Comparison of ENCODE assay signal across 34 cellular contexts in the genomic region with DNA sequence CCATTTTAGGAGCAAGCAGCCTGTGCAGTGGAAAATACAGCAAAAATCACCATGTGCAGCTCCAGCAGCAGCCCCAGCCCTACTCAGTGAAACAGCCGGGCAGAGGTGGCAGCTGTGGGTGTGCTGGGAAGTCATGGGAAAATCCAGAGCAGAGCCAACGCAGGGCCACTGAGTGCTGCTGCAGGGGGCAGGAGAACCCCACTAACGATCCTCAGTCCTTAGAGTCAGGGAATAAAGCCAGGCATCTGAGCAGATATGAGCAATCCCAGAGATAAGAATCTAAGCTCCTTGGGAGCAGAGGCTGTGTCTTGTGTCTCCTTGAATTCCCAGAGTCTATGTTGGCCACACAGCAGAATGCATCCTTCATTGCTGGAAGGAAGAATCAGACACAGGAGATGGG.
DNase-seq lines count a peak whose midpoint lies in the region; ATAC-seq, FAIRE-seq and TF ChIP-seq lines count a peak whose summit lies in the region.
"Had no signal": no experiment of that assay in that cellular context is flagged by ENCODE, and none has a peak within 500 bp of the region (broad histone marks: within the 10 kb centered on the region; RNA-seq: fewer than 3 reads in every experiment).

No MANE protein-coding gene starts in this region.

- no peaks in the 10 kb centered on the region for H3K36me3 Mint-ChIP-seq in astrocyte (ENCODE audit: low read depth, unreplicated experiment)
- H3K36me3 Mint-ChIP-seq in stimulated activated effector memory CD8-positive, alpha-beta T cell treated with anti-CD3 and anti-CD28 coated beads, Interleukin-12 subunit alpha, Interleukin-12 subunit beta, amount 100 ng/mL, for 72 hours = no peaks in the 10 kb centered on the region
- H3K36me3 Mint-ChIP-seq in naive thymus-derived CD8-positive, alpha-beta T cell = no peaks in the 10 kb centered on the region
- H3K36me3 Mint-ChIP-seq in CD8-positive, alpha-beta T cell = no peaks in the 10 kb centered on the region
- H3K36me3 Mint-ChIP-seq: activated naive CD4-positive, alpha-beta T cell treated with anti-CD3 and anti-CD28 coated beads, Interleukin-2, amount 50 U/mL, for 72 hours; naive B cell had no signal

- intact Hi-C loops in CD8-positive, alpha-beta T cell (cut with DNase I, micrococcal nuclease) = no loop called here

- no peak overlapping the region for H2AFZ ChIP-seq in astrocyte (ENCODE audit: low read depth, low read length)
- H2AFZ ChIP-seq in MM.1S (ENCODE audit: low read length) = no peak overlapping the region
- H2AFZ ChIP-seq: parathyroid adenoma had no signal

- no peak overlapping the region for H3K4me3 ChIP-seq in astrocyte (ENCODE audit: insufficient read depth, low read depth, low read length)
- H3K4me3 ChIP-seq in MM.1S (ENCODE audit: low read length) = no peak overlapping the region
- H3K4me3 ChIP-seq in CD8-positive, alpha-beta T cell (ENCODE audit: low read depth, low read length) = no peak overlapping the region
- H3K4me3 ChIP-seq: right lobe of liver, suprapubic skin had no signal

- FAIRE-seq in astrocyte (lab: Jason Lieb, UNC) = no peak
- FAIRE-seq: endometrium, frontal cortex, GM12891, TTC549, urothelium cell line had no signal

- no peaks in the 10 kb centered on the region for H3K27me3 Mint-ChIP-seq in astrocyte (ENCODE audit: low read depth, unreplicated experiment)
- H3K27me3 Mint-ChIP-seq in naive thymus-derived CD8-positive, alpha-beta T cell = peaks cover 0 to 1% (median 0%) of the 10 kb centered on the region in 5 donors
- H3K27me3 Mint-ChIP-seq in CD8-positive, alpha-beta T cell (ENCODE audit: low read depth) = peaks cover 3% of the 10 kb centered on the region
- H3K27me3 Mint-ChIP-seq: activated CD8-positive, alpha-beta T cell treated with anti-CD3 and anti-CD28 coated beads for 36 hours; CD4-positive, alpha-beta T cell; naive B cell had no signal

- peaks cover 13% of the 10 kb centered on the region for H3K4me1 ChIP-seq in astrocyte (ENCODE audit: insufficient read depth, low read length)
- no peaks in the 10 kb centered on the region for H3K4me1 ChIP-seq in MM.1S (ENCODE audit: low read length)
- H3K4me1 ChIP-seq in CD8-positive, alpha-beta T cell (ENCODE audit: insufficient read depth, low read length) = no peaks in the 10 kb centered on the region
- H3K4me1 ChIP-seq: parathyroid adenoma, right lobe of liver, suprapubic skin had no signal

- no peaks in the 10 kb centered on the region for H3K36me3 ChIP-seq in astrocyte (ENCODE audit: insufficient read depth, low read length)
- no peaks in the 10 kb centered on the region for H3K36me3 ChIP-seq in MM.1S (replicated peaks; ENCODE audit: insufficient read depth, low read length)
- no peaks in the 10 kb centered on the region for H3K36me3 ChIP-seq in CD8-positive, alpha-beta T cell (ENCODE audit: insufficient read depth, low read length)
- H3K36me3 ChIP-seq: right lobe of liver, suprapubic skin had no signal

- POLR2A ChIA-PET in naive thymus-derived CD8-positive, alpha-beta T cell (lab: Charles Lee) = no interaction called here
- POLR2A ChIA-PET in CD8-positive, alpha-beta T cell (lab: Charles Lee) = no interaction called here

- H4K20me1 ChIP-seq in astrocyte (ENCODE audit: insufficient read depth, low read length) (no peaks in the 10 kb centered on the region), MM.1S (ENCODE audit: insufficient read depth, low read length) (no peaks in the 10 kb centered on the region)

- H3K9ac ChIP-seq in astrocyte (ENCODE audit: low read length) = no peak overlapping the region
- H3K9ac ChIP-seq in MM.1S (ENCODE audit: low read length) = no peak overlapping the region
- H3K9ac ChIP-seq: parathyroid adenoma had no signal

- no peaks in the 10 kb centered on the region for H3K79me2 ChIP-seq in astrocyte (ENCODE audit: insufficient read depth, low read length)
- H3K79me2 ChIP-seq in MM.1S (ENCODE audit: low read length) = no peaks in the 10 kb centered on the region
- H3K79me2 ChIP-seq: parathyroid adenoma had no signal

- no peaks in the 10 kb centered on the region for H3K27me3 ChIP-seq in astrocyte (ENCODE audit: insufficient read depth, low read length)
- no peaks in the 10 kb centered on the region for H3K27me3 ChIP-seq in MM.1S (replicated peaks; ENCODE audit: insufficient read depth, low read length)
- H3K27me3 ChIP-seq in CD8-positive, alpha-beta T cell (ENCODE audit: insufficient read depth, low read length) = no peaks in the 10 kb centered on the region
- H3K27me3 ChIP-seq: right lobe of liver, suprapubic skin had no signal

- H3K27ac ChIP-seq in astrocyte (ENCODE audit: low read depth, low read length) (no peak overlapping the region), MM.1S (ENCODE audit: low read length) (no peak overlapping the region)
- H3K27ac ChIP-seq in CD8-positive, alpha-beta T cell (ENCODE audit: low read depth, low read length) = no peak overlapping the region
- H3K27ac ChIP-seq: 22Rv1, HL-60, parathyroid adenoma, right lobe of liver, suprapubic skin had no signal

- CTCF ChIA-PET in CD8-positive, alpha-beta T cell (lab: Charles Lee) = interaction anchor here (2.0 kb wide), 1 partner anchor 12 kb away, joined by 5 read pairs; no protein-coding TSS in a partner anchor

- no peaks in the 10 kb centered on the region for H3K9me3 Mint-ChIP-seq in astrocyte (ENCODE audit: unreplicated experiment)
- H3K9me3 Mint-ChIP-seq in stimulated activated effector memory CD8-positive, alpha-beta T cell treated with anti-CD3 and anti-CD28 coated beads, Interleukin-12 subunit alpha, Interleukin-12 subunit beta, amount 100 ng/mL, for 72 hours = no peaks in the 10 kb centered on the region
- H3K9me3 Mint-ChIP-seq in naive thymus-derived CD8-positive, alpha-beta T cell = no peaks in the 10 kb centered on the region
- H3K9me3 Mint-ChIP-seq in CD8-positive, alpha-beta T cell = no peaks in the 10 kb centered on the region
- H3K9me3 Mint-ChIP-seq: activated CD8-positive, alpha-beta T cell treated with anti-CD3 and anti-CD28 coated beads for 36 hours; activated naive CD4-positive, alpha-beta T cell treated with anti-CD3 and anti-CD28 coated beads, Interleukin-2, amount 50 U/mL, for 72 hours; CD4-positive, alpha-beta T cell; naive B cell had no signal

- H3K4me1 Mint-ChIP-seq in astrocyte (ENCODE audit: low read depth, unreplicated experiment) = peaks cover 28% of the 10 kb centered on the region
- no peaks in the 10 kb centered on the region for H3K4me1 Mint-ChIP-seq in stimulated activated effector memory CD8-positive, alpha-beta T cell treated with anti-CD3 and anti-CD28 coated beads, Interleukin-12 subunit alpha, Interleukin-12 subunit beta, amount 100 ng/mL, for 72 hours
- no peaks in the 10 kb centered on the region for H3K4me1 Mint-ChIP-seq in naive thymus-derived CD8-positive, alpha-beta T cell
- H3K4me1 Mint-ChIP-seq in CD8-positive, alpha-beta T cell (ENCODE audit: low read depth) = no peaks in the 10 kb centered on the region
- H3K4me1 Mint-ChIP-seq: naive B cell had no signal

- no peaks in the 10 kb centered on the region for H3K9me2 ChIP-seq in MM.1S (replicated peaks; ENCODE audit: insufficient read depth, low read length)

- H3K9me3 ChIP-seq in astrocyte (ENCODE audit: insufficient read depth, low read depth, low read length) (no peaks in the 10 kb centered on the region), MM.1S (replicated peaks; ENCODE audit: insufficient read depth, low read length) (no peaks in the 10 kb centered on the region)
- H3K9me3 ChIP-seq in CD8-positive, alpha-beta T cell (ENCODE audit: low read length) = no peaks in the 10 kb centered on the region
- H3K9me3 ChIP-seq: right lobe of liver, suprapubic skin had no signal

- H3K4me2 ChIP-seq in astrocyte (ENCODE audit: low read length) (no peak overlapping the region), MM.1S (ENCODE audit: low read depth, low read length) (no peak overlapping the region)

- DNase-seq in DMS 273 (lab: John Stamatoyannopoulos, UW; ENCODE audit: unreplicated experiment) = peak; percentile 20
- DNase-seq in DMS 273 treated with DMSO at 0.1 percent for 48 hours (lab: John Stamatoyannopoulos, UW) = no peak
- peak; percentile 24 for DNase-seq in astrocyte (ENCODE audit: low read depth)
- peak; percentile 78 for DNase-seq in islet precursor cell
- DNase-seq in stimulated activated effector memory CD8-positive, alpha-beta T cell treated with anti-CD3 and anti-CD28 coated beads, Interleukin-12 subunit alpha, Interleukin-12 subunit beta, amount 100 ng/mL, for 72 hours (ENCODE audit: low spot score in 2 of 2) = no peak
- no peak for DNase-seq in MM.1S
- no peak for DNase-seq in naive thymus-derived CD8-positive, alpha-beta T cell
- DNase-seq in CD8-positive, alpha-beta T cell = no peak
- DNase-seq: activated CD8-positive, alpha-beta T cell treated with anti-CD3 and anti-CD28 coated beads for 36 hours; activated T-cell treated with anti-CD3 and anti-CD28 coated beads for 4 hours; anterior cingulate cortex; CD4-positive, alpha-beta T cell; central memory CD4-positive, alpha-beta T cell; dermis blood vessel endothelial cell; EL; GOT3; naive B cell; NCI-H1694 treated with DMSO at 0.1 percent for 48 hours; NCI-H526; right lobe of liver; RPMI8226; stimulated activated CD4-positive, alpha-beta T cell treated with anti-CD3 and anti-CD28 coated beads, Interleukin-12 subunit alpha, Interleukin-12 subunit beta, amount 100 ng/mL, for 4 hours; stimulated activated CD4-positive, alpha-beta T cell treated with anti-CD3 and anti-CD28 coated beads, Interleukin-4, amount 100 ng/mL, for 1 hour; T-helper 1 cell had no signal

- H3F3A ChIP-seq in MM.1S (ENCODE audit: insufficient read depth, low read length) = no peaks in the 10 kb centered on the region

- ATAC-seq in stimulated activated effector memory CD8-positive, alpha-beta T cell treated with anti-CD3 and anti-CD28 coated beads, Interleukin-12 subunit alpha, Interleukin-12 subunit beta, amount 100 ng/mL, for 72 hours = peak; percentile 17
- no peak for ATAC-seq in naive thymus-derived CD8-positive, alpha-beta T cell
- no peak for ATAC-seq in CD8-positive, alpha-beta T cell
- ATAC-seq: activated CD8-positive, alpha-beta T cell treated with anti-CD3 and anti-CD28 coated beads for 36 hours; activated naive CD4-positive, alpha-beta T cell treated with anti-CD3 and anti-CD28 coated beads, Interleukin-2, amount 50 U/mL, for 72 hours; right lobe of liver had no signal

- H3K4me3 Mint-ChIP-seq in astrocyte (ENCODE audit: unreplicated experiment) = no peak overlapping the region
- H3K4me3 Mint-ChIP-seq in stimulated activated effector memory CD8-positive, alpha-beta T cell treated with anti-CD3 and anti-CD28 coated beads, Interleukin-12 subunit alpha, Interleukin-12 subunit beta, amount 100 ng/mL, for 72 hours = no peak overlapping the region
- H3K4me3 Mint-ChIP-seq in naive thymus-derived CD8-positive, alpha-beta T cell = no peak overlapping the region
- no peak overlapping the region for H3K4me3 Mint-ChIP-seq in CD8-positive, alpha-beta T cell
- H3K4me3 Mint-ChIP-seq: activated CD8-positive, alpha-beta T cell treated with anti-CD3 and anti-CD28 coated beads for 36 hours; CD4-positive, alpha-beta T cell had no signal

- no peak for TF ChIP-seq CTCF in astrocyte (IDR thresholded peaks at IDR 0.05; ENCODE audit: insufficient read depth, low read depth, low read length)
- TF ChIP-seq CTCF in MM.1S (IDR thresholded peaks at IDR 0.05; ENCODE audit: low read length) = no peak
- no peak for TF ChIP-seq CTCF in CD8-positive, alpha-beta T cell (IDR thresholded peaks at IDR 0.05)

- H3K27ac Mint-ChIP-seq in astrocyte (ENCODE audit: unreplicated experiment) = no peak overlapping the region
- H3K27ac Mint-ChIP-seq in stimulated activated effector memory CD8-positive, alpha-beta T cell treated with anti-CD3 and anti-CD28 coated beads, Interleukin-12 subunit alpha, Interleukin-12 subunit beta, amount 100 ng/mL, for 72 hours = no peak overlapping the region
- H3K27ac Mint-ChIP-seq in naive thymus-derived CD8-positive, alpha-beta T cell = no peak overlapping the region
- H3K27ac Mint-ChIP-seq in CD8-positive, alpha-beta T cell = no peak overlapping the region
- H3K27ac Mint-ChIP-seq: activated CD8-positive, alpha-beta T cell treated with anti-CD3 and anti-CD28 coated beads for 36 hours; activated naive CD4-positive, alpha-beta T cell treated with anti-CD3 and anti-CD28 coated beads, Interleukin-2, amount 50 U/mL, for 72 hours; CD4-positive, alpha-beta T cell; naive B cell had no signal

Comparison
In these comparisons a context has a peak if more than half of its experiments do, and no peak if none do; other contexts are left out.
1. DNase-seq: peak in DMS 273 (single experiment), astrocyte (single experiment) and islet precursor cell (single experiment); none in DMS 273 treated with DMSO at 0.1 percent for 48 hours (single experiment), stimulated activated effector memory CD8-positive, alpha-beta T cell treated with anti-CD3 and anti-CD28 coated beads, Interleukin-12 subunit alpha, Interleukin-12 subunit beta, amount 100 ng/mL, for 72 hours (0 of 2), MM.1S (single experiment), naive thymus-derived CD8-positive, alpha-beta T cell (0 of 10) and CD8-positive, alpha-beta T cell (0 of 7).